Comparison of ENCODE assay signal across 8 cellular contexts in the genomic region with DNA sequence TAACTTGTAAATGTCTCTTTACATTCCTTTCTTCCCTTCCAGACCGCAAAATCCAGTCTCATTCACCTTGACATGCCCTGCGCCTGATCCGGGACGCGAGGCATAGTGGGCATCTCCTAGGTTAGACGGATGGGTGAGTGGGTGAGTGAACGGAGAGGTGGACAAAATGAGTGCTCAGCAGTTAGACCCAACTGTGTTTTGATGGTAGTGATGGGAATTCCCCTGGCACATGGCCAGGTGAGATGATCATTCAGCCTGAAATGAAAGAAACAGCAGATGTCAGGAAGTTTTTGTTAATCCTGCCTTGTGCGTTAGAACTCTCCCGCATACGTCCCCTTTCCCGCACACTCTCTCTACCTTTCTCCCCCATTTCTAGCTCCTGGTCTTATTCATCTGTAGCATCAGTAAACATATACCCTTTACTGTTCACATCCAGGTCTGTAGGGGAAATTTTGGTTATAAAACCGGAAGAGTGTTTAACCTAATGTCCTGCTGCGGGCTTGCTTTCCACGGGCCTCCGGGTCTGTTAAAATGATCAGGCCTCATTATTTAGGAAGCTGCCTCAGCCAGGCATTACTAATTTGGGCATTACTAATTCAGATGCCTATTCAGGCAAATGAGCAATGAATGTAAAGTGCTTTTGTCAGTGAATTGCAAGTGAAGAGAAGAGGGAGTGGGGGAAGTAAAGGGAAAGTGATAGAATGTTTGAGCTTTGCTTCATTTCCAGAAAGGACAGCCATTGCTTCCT.
DNase-seq lines count a peak whose midpoint lies in the region; ATAC-seq and TF ChIP-seq lines count a peak whose summit lies in the region.

No MANE protein-coding gene starts in this region.

- peak overlapping the region; percentile 40; the same call in 1 of the 2 replicates for H3K27ac ChIP-seq in ACC112 (ENCODE audit: low read depth, low read length)
- peak overlapping the region in 1 of 3 donors; percentile 62 for H3K27ac ChIP-seq in thyroid gland

- peaks cover 49% of the 10 kb centered on the region for H3K4me1 Mint-ChIP-seq in activated naive CD4-positive, alpha-beta T cell treated with anti-CD3 and anti-CD28 coated beads, Interleukin-2, amount 50 U/mL, for 24 hours
- peaks cover 42% of the 10 kb centered on the region for H3K4me1 Mint-ChIP-seq in memory B cell

- H3K4me3 ChIP-seq in ACC112 (ENCODE audit: low read depth, low read length) (no peak overlapping the region; the same call in 1 of the 2 replicates), thyroid gland (replicated peaks in 1 of 3) (no peak overlapping the region)

- TF ChIP-seq POLR2A in GM19099 (IDR thresholded peaks at IDR 0.05; ENCODE audit: extremely low read depth, insufficient read length, low read depth) (peak; percentile 28), thyroid gland (IDR thresholded peaks at IDR 0.05) (no peak)

- TF ChIP-seq CTCF in thyroid gland (IDR thresholded peaks at IDR 0.05) = no peak

- peaks cover 20% of the 10 kb centered on the region for H3K36me3 Mint-ChIP-seq in activated naive CD4-positive, alpha-beta T cell treated with anti-CD3 and anti-CD28 coated beads, Interleukin-2, amount 50 U/mL, for 24 hours
- H3K36me3 Mint-ChIP-seq in memory B cell = peaks cover 11% of the 10 kb centered on the region

- WGBS in thyroid gland, 2 donors = 57 to 76% methylated on average over 15 of the region's 15 CpGs

- H2AFZ ChIP-seq in ACC112 (ENCODE audit: low read length, unreplicated experiment) = no peak overlapping the region

- peak; percentile 81 for ATAC-seq in memory B cell (ENCODE audit: low read depth)
- ATAC-seq in esophagus mucosa = no peak
- no peak for ATAC-seq in HG03095 (IDR thresholded peaks at IDR 0.05; ENCODE audit: unreplicated experiment)

- H3K4me1 ChIP-seq in ACC112 (ENCODE audit: control insufficient read depth, insufficient read depth, low read length, unreplicated experiment) (peaks cover 21% of the 10 kb centered on the region), thyroid gland (peaks cover 18 to 33% of the 10 kb centered on the region in 2 donors)

- H3K9me3 ChIP-seq in thyroid gland = no peaks in the 10 kb centered on the region

- H3K36me3 ChIP-seq in ACC112 (ENCODE audit: insufficient read depth, low read length) (no peaks in the 10 kb centered on the region), thyroid gland (no peaks in the 10 kb centered on the region)

- peak overlapping the region; percentile 88 for H3K27ac Mint-ChIP-seq in activated naive CD4-positive, alpha-beta T cell treated with anti-CD3 and anti-CD28 coated beads, Interleukin-2, amount 50 U/mL, for 24 hours
- no peak overlapping the region for H3K27ac Mint-ChIP-seq in memory B cell

- no peaks in the 10 kb centered on the region for H3K27me3 Mint-ChIP-seq in activated naive CD4-positive, alpha-beta T cell treated with anti-CD3 and anti-CD28 coated beads, Interleukin-2, amount 50 U/mL, for 24 hours
- H3K27me3 Mint-ChIP-seq in memory B cell = no peaks in the 10 kb centered on the region

- H3K9me3 Mint-ChIP-seq in activated naive CD4-positive, alpha-beta T cell treated with anti-CD3 and anti-CD28 coated beads, Interleukin-2, amount 50 U/mL, for 24 hours = no peaks in the 10 kb centered on the region
- no peaks in the 10 kb centered on the region for H3K9me3 Mint-ChIP-seq in memory B cell

- H3K27me3 ChIP-seq in ACC112 (ENCODE audit: insufficient read depth, low read length) (no peaks in the 10 kb centered on the region), thyroid gland (no peaks in the 10 kb centered on the region)

- intact Hi-C loops in thyroid gland (cut with DNase I) = no loop called here

- peak; percentile 56 for DNase-seq in NCI-H226
- DNase-seq in memory B cell (ENCODE audit: low spot score in 2 of 2) = peak; percentile 50 to 54
- DNase-seq in thyroid gland = peak; percentile 67 to 75

- H3K4me3 Mint-ChIP-seq in activated naive CD4-positive, alpha-beta T cell treated with anti-CD3 and anti-CD28 coated beads, Interleukin-2, amount 50 U/mL, for 24 hours = peak overlapping the region; percentile 42
- peak overlapping the region; percentile 82 for H3K4me3 Mint-ChIP-seq in memory B cell

- H3K79me2 ChIP-seq in ACC112 (ENCODE audit: control insufficient read depth, insufficient read depth, low read length, unreplicated experiment) = no peaks in the 10 kb centered on the region
